ENCODE assay signal across 8 cellular contexts in genomic region chr18:62329676-62330454, GRCh38. TPM values are rescaled to one million over a fixed set of nuclear protein-coding genes. Genes with fewer than 3 reads are reported as not detected.
DNase-seq lines count a peak whose midpoint lies in the region; ATAC-seq and TF ChIP-seq lines count a peak whose summit lies in the region.

No MANE protein-coding gene starts in this region.

- no peaks in the 10 kb centered on the region for H3K9me3 Mint-ChIP-seq in activated T-cell treated with anti-CD3 and anti-CD28 coated beads, Interleukin-2, amount 50 U/mL, for 72 hours

- 25% methylated on average over 16 of the region's 16 CpGs for WGBS in right cardiac atrium

- TF ChIP-seq CTCF in upper lobe of right lung (IDR thresholded peaks at IDR 0.05): no peak

- H3K4me3 Mint-ChIP-seq in activated T-cell treated with anti-CD3 and anti-CD28 coated beads, Interleukin-2, amount 50 U/mL, for 72 hours: peak overlapping the region; percentile 18 to 73

- peaks cover 0 to 3% of the 10 kb centered on the region in 2 donors for H3K36me3 Mint-ChIP-seq in activated T-cell treated with anti-CD3 and anti-CD28 coated beads, Interleukin-2, amount 50 U/mL, for 72 hours (ENCODE audit: insufficient read depth in 2 of 2)

- H3K27ac Mint-ChIP-seq in activated T-cell treated with anti-CD3 and anti-CD28 coated beads, Interleukin-2, amount 50 U/mL, for 72 hours: peak overlapping the region; percentile 4

- H3K9me3 ChIP-seq in right cardiac atrium (ENCODE audit: control insufficient read depth, low read length): no peaks in the 10 kb centered on the region
- H3K9me3 ChIP-seq in upper lobe of right lung: no peaks in the 10 kb centered on the region

- no peak overlapping the region for H3K27ac ChIP-seq in right cardiac atrium (ENCODE audit: low read length)
- no peak overlapping the region for H3K27ac ChIP-seq in upper lobe of right lung

- ATAC-seq in activated T-cell treated with anti-CD3 and anti-CD28 coated beads, Interleukin-2, amount 50 U/mL, for 72 hours (replicated peaks in 1 of 2): peak; percentile 71 to 73
- peak; percentile 89 to 94 for ATAC-seq in right cardiac atrium
- peak; percentile 44 for ATAC-seq in upper lobe of right lung
- ATAC-seq in GM18858 (IDR thresholded peaks at IDR 0.05; ENCODE audit: unreplicated experiment): no peak

- H3K27me3 Mint-ChIP-seq in activated T-cell treated with anti-CD3 and anti-CD28 coated beads, Interleukin-2, amount 50 U/mL, for 72 hours (ENCODE audit: low read depth): peaks cover 63% of the 10 kb centered on the region

- H3K4me3 ChIP-seq in right cardiac atrium (ENCODE audit: low read length): no peak overlapping the region
- no peak overlapping the region for H3K4me3 ChIP-seq in upper lobe of right lung

- peaks cover 9% of the 10 kb centered on the region for H3K4me1 ChIP-seq in right cardiac atrium (ENCODE audit: control insufficient read depth, insufficient read depth, low read length)
- peaks cover 35% of the 10 kb centered on the region for H3K4me1 ChIP-seq in upper lobe of right lung

- peak; percentile 42 for DNase-seq in stimulated activated CD4-positive, alpha-beta T cell treated with anti-CD3 and anti-CD28 coated beads, Interleukin-15, amount 100 ng/mL, for 24 hours
- no peak for DNase-seq in stimulated activated CD4-positive, alpha-beta T cell treated with anti-CD3 and anti-CD28 coated beads, Interleukin-12 subunit alpha, Interleukin-12 subunit beta, amount 100 ng/mL, for 4 hours
- peak; percentile 58 to 62 for DNase-seq in activated T-cell treated with anti-CD3 and anti-CD28 coated beads, Interleukin-2, amount 50 U/mL, for 72 hours
- DNase-seq in right cardiac atrium: peak; percentile 76 to 88 (median 87)
- DNase-seq in upper lobe of right lung: no peak
- no peak for DNase-seq in NOMO-1 treated with DMSO at 0.1 percent for 48 hours (lab: John Stamatoyannopoulos, UW; ENCODE audit: unreplicated experiment)
- DNase-seq in germinal center (ENCODE audit: low spot score): no peak

- intact Hi-C loops in right cardiac atrium (cut with DNase I): no loop called here
- intact Hi-C loops in upper lobe of right lung (cut with DNase I): no loop called here

- peaks cover 51% of the 10 kb centered on the region for H3K4me1 Mint-ChIP-seq in activated T-cell treated with anti-CD3 and anti-CD28 coated beads, Interleukin-2, amount 50 U/mL, for 72 hours (ENCODE audit: low read depth)

- no peaks in the 10 kb centered on the region for H3K36me3 ChIP-seq in upper lobe of right lung

- H3K27me3 ChIP-seq in right cardiac atrium (ENCODE audit: control insufficient read depth, insufficient read depth) (no peaks in the 10 kb centered on the region), upper lobe of right lung (peaks cover 45% of the 10 kb centered on the region)

RNA-seq across cellular contexts. Expression of gene TNFRSF11A, which starts 4.8 kb away (rescaled TPM):
- 10 to 100 TPM in 1 of 2 donors, 1 to 10 TPM in 1; 5.4 to 13.7 TPM for total RNA-seq in activated T-cell treated with anti-CD3 and anti-CD28 coated beads, Interleukin-2, amount 50 U/mL, for 72 hours
- 1 to 10 TPM; 1.7 to 4.7 (median 3.4) TPM for total RNA-seq in right cardiac atrium
- polyA plus RNA-seq in right cardiac atrium: 0.43 TPM
- total RNA-seq in upper lobe of right lung: 2.5 TPM

Comparison
In these comparisons a context has a peak if more than half of its experiments do, and no peak if none do; other contexts are left out.
1. DNase-seq: peak in stimulated activated CD4-positive, alpha-beta T cell treated with anti-CD3 and anti-CD28 coated beads, Interleukin-15, amount 100 ng/mL, for 24 hours (single experiment), activated T-cell treated with anti-CD3 and anti-CD28 coated beads, Interleukin-2, amount 50 U/mL, for 72 hours (2 of 2) and right cardiac atrium (3 of 3); none in stimulated activated CD4-positive, alpha-beta T cell treated with anti-CD3 and anti-CD28 coated beads, Interleukin-12 subunit alpha, Interleukin-12 subunit beta, amount 100 ng/mL, for 4 hours (single experiment), upper lobe of right lung (single experiment), NOMO-1 treated with DMSO at 0.1 percent for 48 hours (single experiment) and germinal center (single experiment).